31 cellular contexts compared by ENCODE assay signal in genomic region chr3:162175145-162175544, GRCh38.
"Had no signal": no experiment of that assay in that cellular context is flagged by ENCODE, and none has a peak within 500 bp of the region (broad histone marks: within the 10 kb centered on the region; RNA-seq: fewer than 3 reads in every experiment).

No MANE protein-coding gene starts in this region.

- H3K36me3 ChIP-seq: neural progenitor cell, ovary, spleen, suprapubic skin, tibial artery, transverse colon, upper lobe of right lung, uterus had no signal

- DNase-seq: naive thymus-derived CD8-positive, alpha-beta T cell; occipital lobe; ovary; posterior cingulate gyrus; psoas muscle; right cardiac atrium; spleen; stimulated activated CD4-positive, alpha-beta T cell treated with anti-CD3 and anti-CD28 coated beads, Interleukin-12 subunit alpha, Interleukin-12 subunit beta, amount 100 ng/mL, for 4 hours; stimulated activated CD4-positive, alpha-beta T cell treated with anti-CD3 and anti-CD28 coated beads, Interleukin-1b, Interleukin-23, amount 100 ng/mL, for 48 hours; stimulated activated CD4-positive, alpha-beta T cell treated with anti-CD3 and anti-CD28 coated beads, Interleukin-4, amount 100 ng/mL, for 1 hour; stimulated activated CD4-positive, alpha-beta T cell treated with anti-CD3 and anti-CD28 coated beads, Interleukin-4, amount 100 ng/mL, for 4 hours; stimulated activated CD8-positive, alpha-beta memory T cell treated with anti-CD3 and anti-CD28 coated beads, Interleukin-4, amount 100 ng/mL, for 48 hours; stimulated activated naive CD4-positive, alpha-beta T cell; stimulated activated naive CD8-positive, alpha-beta T cell treated with anti-CD3 and anti-CD28 coated beads, Interleukin-15, amount 100 ng/mL, for 72 hours; stimulated activated naive CD8-positive, alpha-beta T cell treated with anti-CD3 and anti-CD28 coated beads, Interleukin-15, Interleukin-2, amounts not matched to agents 100 U/mL and 50 U/mL, for 24 hours; substantia nigra; testis; tibial artery; transverse colon; upper lobe of right lung; uterus had no signal

- H3K27ac ChIP-seq: neural progenitor cell, ovary, parathyroid adenoma, psoas muscle, skin epidermis, spleen, suprapubic skin, testis, tibial artery, transverse colon, upper lobe of right lung, uterus had no signal

- H3K36me3 Mint-ChIP-seq: naive thymus-derived CD8-positive, alpha-beta T cell; natural killer cell treated with Interleukin-12 subunit alpha and Interleukin-12 subunit beta and Interleukin-15 and Interleukin-18, amount 100 ng/mL, for 72 hours; stimulated activated memory B cell treated with anti-CD40 and anti-IgM and Interleukin-4, amounts not matched to agents 10 μg/mL and 1 μg/mL and 100 μg/mL, for 72 hours; type B pancreatic cell had no signal

- H3K4me1 ChIP-seq: neural progenitor cell, parathyroid adenoma, spleen, suprapubic skin, testis, tibial artery, transverse colon, upper lobe of right lung, uterus had no signal

- H3K9ac ChIP-seq: neural progenitor cell, parathyroid adenoma had no signal

- ATAC-seq: naive thymus-derived CD8-positive, alpha-beta T cell; natural killer cell treated with Interleukin-12 subunit alpha and Interleukin-12 subunit beta and Interleukin-15 and Interleukin-18, amount 100 ng/mL, for 72 hours; right cardiac atrium; sciatic nerve; stimulated activated memory B cell treated with anti-CD40 and anti-IgM and Interleukin-4, amounts not matched to agents 10 μg/mL and 1 μg/mL and 100 μg/mL, for 72 hours; stimulated activated naive CD8-positive, alpha-beta T cell treated with anti-CD3 and anti-CD28 coated beads, Interleukin-15, amount 100 ng/mL, for 72 hours; stimulated activated naive CD8-positive, alpha-beta T cell treated with anti-CD3 and anti-CD28 coated beads, Interleukin-15, Interleukin-2, amounts not matched to agents 100 U/mL and 50 U/mL, for 24 hours; upper lobe of right lung had no signal

- H3K4me3 Mint-ChIP-seq: naive thymus-derived CD8-positive, alpha-beta T cell; natural killer cell treated with Interleukin-12 subunit alpha and Interleukin-12 subunit beta and Interleukin-15 and Interleukin-18, amount 100 ng/mL, for 72 hours; neural progenitor cell; stimulated activated memory B cell treated with anti-CD40 and anti-IgM and Interleukin-4, amounts not matched to agents 10 μg/mL and 1 μg/mL and 100 μg/mL, for 72 hours; stimulated activated naive CD8-positive, alpha-beta T cell treated with anti-CD3 and anti-CD28 coated beads, Interleukin-15, amount 100 ng/mL, for 72 hours; type B pancreatic cell had no signal

- H3K27ac Mint-ChIP-seq: naive thymus-derived CD8-positive, alpha-beta T cell; natural killer cell treated with Interleukin-12 subunit alpha and Interleukin-12 subunit beta and Interleukin-15 and Interleukin-18, amount 100 ng/mL, for 72 hours; neural progenitor cell; progenitor cell of endocrine pancreas; stimulated activated memory B cell treated with anti-CD40 and anti-IgM and Interleukin-4, amounts not matched to agents 10 μg/mL and 1 μg/mL and 100 μg/mL, for 72 hours; stimulated activated naive CD8-positive, alpha-beta T cell treated with anti-CD3 and anti-CD28 coated beads, Interleukin-15, amount 100 ng/mL, for 72 hours; type B pancreatic cell had no signal

- H3K4me1 Mint-ChIP-seq: naive thymus-derived CD8-positive, alpha-beta T cell; neural progenitor cell; stimulated activated memory B cell treated with anti-CD40 and anti-IgM and Interleukin-4, amounts not matched to agents 10 μg/mL and 1 μg/mL and 100 μg/mL, for 72 hours; stimulated activated naive CD8-positive, alpha-beta T cell treated with anti-CD3 and anti-CD28 coated beads, Interleukin-15, amount 100 ng/mL, for 72 hours had no signal

- H2AFZ ChIP-seq: parathyroid adenoma had no signal

- H3K4me3 ChIP-seq: neural progenitor cell, ovary, psoas muscle, skin epidermis, smooth muscle cell, spleen, suprapubic skin, testis, tibial artery, transverse colon, upper lobe of right lung, uterus had no signal

- H3K27me3 Mint-ChIP-seq: naive thymus-derived CD8-positive, alpha-beta T cell; natural killer cell treated with Interleukin-12 subunit alpha and Interleukin-12 subunit beta and Interleukin-15 and Interleukin-18, amount 100 ng/mL, for 72 hours; progenitor cell of endocrine pancreas; stimulated activated memory B cell treated with anti-CD40 and anti-IgM and Interleukin-4, amounts not matched to agents 10 μg/mL and 1 μg/mL and 100 μg/mL, for 72 hours; stimulated activated naive CD8-positive, alpha-beta T cell treated with anti-CD3 and anti-CD28 coated beads, Interleukin-15, amount 100 ng/mL, for 72 hours; type B pancreatic cell had no signal

- H3K79me2 ChIP-seq: parathyroid adenoma had no signal

- H3K9me3 Mint-ChIP-seq: type B pancreatic cell had no signal

- H3K9me3 ChIP-seq: ovary, suprapubic skin, testis, tibial artery, transverse colon, upper lobe of right lung, uterus had no signal

- H3K4me2 ChIP-seq: neural progenitor cell, smooth muscle cell had no signal

- H3K27me3 ChIP-seq: neural progenitor cell, spleen, suprapubic skin, testis, tibial artery, transverse colon, upper lobe of right lung, uterus had no signal
